In genomic region chr3:136750922-136751258, GRCh38 we compare ENCODE assay signal across 8 cellular contexts. TPM values are rescaled to one million over a fixed set of nuclear protein-coding genes. Genes with fewer than 3 reads are reported as not detected.
DNase-seq lines count a peak whose midpoint lies in the region; ATAC-seq, FAIRE-seq and TF ChIP-seq lines count a peak whose summit lies in the region.

No MANE protein-coding gene starts in this region.

- no peak overlapping the region for H2BK120ac ChIP-seq in mesendoderm (ENCODE audit: low read depth, low read length)

- TF ChIP-seq CTCF in 22Rv1 (IDR thresholded peaks at IDR 0.05), result no peak
- no peak for TF ChIP-seq CTCF in HEK293 (tag by site-specific recombination; IDR thresholded peaks at IDR 0.05)
- TF ChIP-seq CTCF in bronchial epithelial cell (IDR thresholded peaks at IDR 0.05; ENCODE audit: insufficient read depth, low read length, severe bottlenecking), result no peak

- peak overlapping the region; percentile 92 for H3K9ac ChIP-seq in mesendoderm (ENCODE audit: low read length)

- peak overlapping the region; percentile 83 for H4K8ac ChIP-seq in mesendoderm (ENCODE audit: low read depth, low read length)

- H2BK5ac ChIP-seq in mesendoderm (ENCODE audit: low read length), result peak overlapping the region; percentile 78

- no peak for ATAC-seq in GM21619 (IDR thresholded peaks at IDR 0.05; ENCODE audit: unreplicated experiment)
- ATAC-seq in GM18511 (IDR thresholded peaks at IDR 0.05; ENCODE audit: unreplicated experiment), result no peak
- ATAC-seq in HG02885 (IDR thresholded peaks at IDR 0.05; ENCODE audit: poor library complexity, unreplicated experiment), result no peak

- no peak for FAIRE-seq in bronchial epithelial cell (lab: Jason Lieb, UNC)

- no peak overlapping the region for H2AK5ac ChIP-seq in mesendoderm (ENCODE audit: low read length)

- H4K5ac ChIP-seq in mesendoderm (ENCODE audit: low read length), result peak overlapping the region; percentile 56

- H3K27me3 ChIP-seq in bronchial epithelial cell (ENCODE audit: control insufficient read depth, insufficient read depth, low read length), result no peaks in the 10 kb centered on the region
- no peaks in the 10 kb centered on the region for H3K27me3 ChIP-seq in mesendoderm (ENCODE audit: insufficient read depth, low read length, poor library complexity)

- POLR2A ChIA-PET in HEK293 (lab: Yijun Ruan, JAX), result no interaction called here

- H3K4me2 ChIP-seq in mesendoderm (ENCODE audit: low read length), result peak overlapping the region; percentile 62

- DNase-seq in bronchial epithelial cell (ENCODE audit: low read depth), result peak; percentile 25
- DNase-seq in mesendoderm, result no peak
- no peak for DNase-seq in amniotic stem cell (lab: John Stamatoyannopoulos, UW)

- H3K36me3 ChIP-seq in HEK293 (ENCODE audit: control insufficient read depth in 2 of 2, insufficient read depth in 1 of 2, low read length in 2 of 2) (no peaks in the 10 kb centered on the region), bronchial epithelial cell (ENCODE audit: control insufficient read depth, insufficient read depth, low read length) (no peaks in the 10 kb centered on the region), mesendoderm (ENCODE audit: control insufficient read depth, insufficient read depth, low read length) (no peaks in the 10 kb centered on the region)

- H3K4ac ChIP-seq in mesendoderm (ENCODE audit: low read depth, low read length), result no peak overlapping the region

- peak overlapping the region; percentile 94 for H3K56ac ChIP-seq in mesendoderm (ENCODE audit: low read length)

- H3K79me2 ChIP-seq in mesendoderm (ENCODE audit: control insufficient read depth, insufficient read depth, low read length), result peaks cover 38% of the 10 kb centered on the region

- H3K4me1 ChIP-seq in HEK293 (ENCODE audit: control insufficient read depth, insufficient read depth, low read length), result peaks cover 11% of the 10 kb centered on the region; the same call in 1 of the 2 replicates
- H3K4me1 ChIP-seq in mesendoderm (ENCODE audit: control insufficient read depth, low read depth, low read length), result peaks cover 10% of the 10 kb centered on the region

- peak overlapping the region; percentile 100 for H3K18ac ChIP-seq in mesendoderm (ENCODE audit: low read length)

- H3K27ac ChIP-seq in 22Rv1, result peak overlapping the region; percentile 100
- peak overlapping the region; percentile 97 for H3K27ac ChIP-seq in HEK293 (ENCODE audit: extremely low read depth, low read depth, low read length)
- peak overlapping the region; percentile 97 for H3K27ac ChIP-seq in mesendoderm (ENCODE audit: low read depth, low read length)

- H3K23ac ChIP-seq in mesendoderm (ENCODE audit: low read length), result no peak overlapping the region

- H2BK15ac ChIP-seq in mesendoderm (replicated peaks; ENCODE audit: low read depth), result no peak overlapping the region

- no CpG with 5 or more reads among the region's 7 CpGs for WGBS in mesendoderm (ENCODE audit: extremely low coverage, insufficient coverage, low lambda C conversion rate)

- no peaks in the 10 kb centered on the region for H3K9me3 ChIP-seq in HEK293 (ENCODE audit: control insufficient read depth, insufficient read depth, low read depth, low read length)

- H3K79me1 ChIP-seq in mesendoderm (ENCODE audit: low read length), result no peaks in the 10 kb centered on the region

- CTCF ChIA-PET in HEK293 (lab: Yijun Ruan, JAX), result no interaction called here

- H3K4me3 ChIP-seq in HEK293 (ENCODE audit: low read depth, low read length) (peak overlapping the region; percentile 71), bronchial epithelial cell (ENCODE audit: low read depth, low read length) (peak overlapping the region; percentile 74), mesendoderm (ENCODE audit: low read length) (peak overlapping the region; percentile 79)

TF ChIP-seq in HEK293, 187 proteins besides CTCF, POLR2A, EP300 and RAD21:
- TF ChIP-seq ZSCAN16 (tag by site-specific recombination; IDR thresholded peaks at IDR 0.05) (no peak), ZNF362 (tag by site-specific recombination; IDR thresholded peaks at IDR 0.05) (peak; percentile 97)

RNA-seq across cellular contexts. Expression of gene STAG1, which starts 1.3 kb away (rescaled TPM):
- total RNA-seq in bronchial epithelial cell, result 20.9 and 26.3 TPM in 2 replicates
- polyA plus RNA-seq in mesendoderm (2013, experiment 1 of 2), result 13.9 TPM
- polyA plus RNA-seq in mesendoderm (2013, experiment 2 of 2), result 14.0 TPM
